In the genomic region with DNA sequence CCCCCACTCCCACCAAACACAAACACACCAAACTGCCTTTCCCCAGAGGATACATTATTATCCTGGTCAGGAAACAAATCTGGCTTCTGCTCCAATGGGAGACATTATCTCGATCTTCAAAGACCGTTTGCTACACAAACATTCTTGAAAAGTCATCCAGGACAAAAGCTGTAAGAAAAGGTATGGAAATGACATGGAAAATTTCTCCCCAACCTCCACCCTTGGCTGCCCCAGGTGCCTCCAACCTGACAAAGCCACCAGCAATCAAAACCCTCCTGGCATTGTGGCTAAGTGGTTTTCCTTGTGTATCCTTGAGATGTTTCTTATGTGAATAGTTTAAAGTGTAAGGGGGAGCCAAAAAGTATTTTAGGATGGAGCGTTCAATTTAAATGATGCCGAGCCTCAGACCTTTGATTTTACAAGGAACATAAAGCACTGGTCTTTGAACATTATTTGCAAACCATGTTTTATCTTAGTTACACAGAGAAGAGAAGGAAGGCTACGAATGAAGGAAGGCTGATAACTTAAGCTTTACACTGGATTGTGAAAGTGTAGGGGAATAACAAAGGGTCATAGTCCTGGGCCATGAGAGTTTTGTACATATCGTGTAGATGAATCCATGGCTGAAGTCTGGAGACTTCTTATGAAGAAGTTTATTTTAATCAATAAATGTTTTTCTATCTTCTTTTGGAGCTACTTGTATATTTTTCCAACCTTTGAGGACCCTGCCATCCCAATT, we compare ENCODE assay signal across 26 cellular contexts.
"Had no signal": no experiment of that assay in that cellular context is flagged by ENCODE, and none has a peak within 500 bp of the region (broad histone marks: within the 10 kb centered on the region; RNA-seq: fewer than 3 reads in every experiment).

No MANE protein-coding gene starts in this region.

- H3K27ac ChIP-seq: neural progenitor cell, ovary, parathyroid adenoma, psoas muscle, skin epidermis, thoracic aorta, thyroid gland, tibial nerve, upper lobe of left lung, vagina had no signal

- H3K36me3 ChIP-seq: neural progenitor cell, ovary, stomach, thoracic aorta, thyroid gland, tibial nerve, upper lobe of left lung, vagina had no signal

- H3K4me1 ChIP-seq: neural progenitor cell, parathyroid adenoma, psoas muscle, thyroid gland had no signal

- ATAC-seq: natural killer cell; psoas muscle; sciatic nerve; stimulated activated naive B cell treated with anti-CD40 and anti-IgM and Interleukin-4, amounts not matched to agents 10 μg/mL and 1 μg/mL and 100 μg/mL, for 72 hours had no signal

- H3K79me2 ChIP-seq: parathyroid adenoma had no signal

- DNase-seq: natural killer cell; occipital lobe; ovary; posterior cingulate gyrus; psoas muscle; stimulated activated CD4-positive, alpha-beta T cell treated with anti-CD3 and anti-CD28 coated beads, Interleukin-15, amount 100 ng/mL, for 24 hours; stimulated activated CD4-positive, alpha-beta T cell treated with anti-CD3 and anti-CD28 coated beads, Interleukin-2, amount 100 ng/mL, for 24 hours; stimulated activated CD4-positive, alpha-beta T cell treated with anti-CD3 and anti-CD28 coated beads, Interleukin-2, amount 100 ng/mL, for 48 hours; stimulated activated CD4-positive, alpha-beta T cell treated with anti-CD3 and anti-CD28 coated beads, Interleukin-4, amount 100 ng/mL, for 24 hours; stimulated activated naive B cell treated with anti-CD40 and anti-IgM and Interleukin-4, amounts not matched to agents 10 μg/mL and 1 μg/mL and 100 μg/mL, for 72 hours; stimulated activated naive CD4-positive, alpha-beta T cell treated with Interleukin-2 at 50 U/mL for 16 hours; stomach; thyroid gland; trophoblast cell had no signal

- H3K27me3 ChIP-seq: neural progenitor cell, ovary, thyroid gland, upper lobe of left lung, vagina had no signal

- H3K4me2 ChIP-seq: neural progenitor cell had no signal

- H3K27ac Mint-ChIP-seq: natural killer cell; nephron; neural progenitor cell; progenitor cell of endocrine pancreas; stimulated activated effector memory CD8-positive, alpha-beta T cell treated with anti-CD3 and anti-CD28 coated beads, Interleukin-12 subunit alpha, Interleukin-12 subunit beta, amount 100 ng/mL, for 72 hours; stimulated activated naive B cell treated with anti-CD40 and anti-IgM and Interleukin-4, amounts not matched to agents 10 μg/mL and 1 μg/mL and 100 μg/mL, for 72 hours; stimulated activated naive CD8-positive, alpha-beta T cell treated with anti-CD3 and anti-CD28 coated beads, Interleukin-15, Interleukin-2, amounts not matched to agents 100 ng/mL and 50 ng/mL, for 24 hours had no signal

- H3K4me1 Mint-ChIP-seq: natural killer cell; nephron; stimulated activated effector memory CD8-positive, alpha-beta T cell treated with anti-CD3 and anti-CD28 coated beads, Interleukin-12 subunit alpha, Interleukin-12 subunit beta, amount 100 ng/mL, for 72 hours; stimulated activated naive B cell treated with anti-CD40 and anti-IgM and Interleukin-4, amounts not matched to agents 10 μg/mL and 1 μg/mL and 100 μg/mL, for 72 hours had no signal

- H3K9me3 Mint-ChIP-seq: natural killer cell; nephron; neural progenitor cell; stimulated activated effector memory CD8-positive, alpha-beta T cell treated with anti-CD3 and anti-CD28 coated beads, Interleukin-12 subunit alpha, Interleukin-12 subunit beta, amount 100 ng/mL, for 72 hours; stimulated activated naive B cell treated with anti-CD40 and anti-IgM and Interleukin-4, amounts not matched to agents 10 μg/mL and 1 μg/mL and 100 μg/mL, for 72 hours had no signal

- H3K4me3 ChIP-seq: neural progenitor cell, ovary, psoas muscle, skin epidermis, thyroid gland, tibial nerve, upper lobe of left lung, vagina had no signal

- H3K4me3 Mint-ChIP-seq: natural killer cell; stimulated activated effector memory CD8-positive, alpha-beta T cell treated with anti-CD3 and anti-CD28 coated beads, Interleukin-12 subunit alpha, Interleukin-12 subunit beta, amount 100 ng/mL, for 72 hours; stimulated activated naive B cell treated with anti-CD40 and anti-IgM and Interleukin-4, amounts not matched to agents 10 μg/mL and 1 μg/mL and 100 μg/mL, for 72 hours; stimulated activated naive CD8-positive, alpha-beta T cell treated with anti-CD3 and anti-CD28 coated beads, Interleukin-15, Interleukin-2, amounts not matched to agents 100 ng/mL and 50 ng/mL, for 24 hours had no signal

- H2AFZ ChIP-seq: neural progenitor cell, parathyroid adenoma had no signal

- H3K36me3 Mint-ChIP-seq: natural killer cell; neural progenitor cell; stimulated activated effector memory CD8-positive, alpha-beta T cell treated with anti-CD3 and anti-CD28 coated beads, Interleukin-12 subunit alpha, Interleukin-12 subunit beta, amount 100 ng/mL, for 72 hours; stimulated activated naive B cell treated with anti-CD40 and anti-IgM and Interleukin-4, amounts not matched to agents 10 μg/mL and 1 μg/mL and 100 μg/mL, for 72 hours had no signal

- H3K9me3 ChIP-seq: ovary, psoas muscle, stomach, thoracic aorta, thyroid gland, tibial nerve, upper lobe of left lung, vagina had no signal
